Comparison of ENCODE assay signal across 16 cellular contexts in the genomic region with DNA sequence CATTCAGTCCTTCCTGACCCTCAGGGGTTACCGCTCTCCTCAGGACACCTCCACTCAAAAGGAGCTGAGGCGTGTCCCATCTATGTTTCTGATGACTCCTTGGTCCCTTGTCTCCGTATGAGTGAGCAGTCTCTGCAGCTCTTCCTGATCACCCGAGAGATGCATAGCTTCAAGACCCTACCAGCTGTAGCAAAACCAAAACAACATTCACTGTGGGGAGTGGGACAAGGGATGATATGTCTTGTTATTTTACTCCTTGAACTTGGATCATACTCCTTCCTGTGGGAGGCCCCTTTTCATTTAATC. TPM values are rescaled to one million over a fixed set of nuclear protein-coding genes. Genes with fewer than 3 reads are reported as not detected.
DNase-seq lines count a peak whose midpoint lies in the region; ATAC-seq, FAIRE-seq and TF ChIP-seq lines count a peak whose summit lies in the region.
"Had no signal": no experiment of that assay in that cellular context is flagged by ENCODE, and none has a peak within 500 bp of the region (broad histone marks: within the 10 kb centered on the region; RNA-seq: fewer than 3 reads in every experiment).

No MANE protein-coding gene starts in this region.

- H3K36me3 ChIP-seq in upper lobe of left lung = no peaks in the 10 kb centered on the region
- H3K36me3 ChIP-seq: neural progenitor cell, stomach had no signal

- H3K4me1 ChIP-seq in upper lobe of left lung = no peaks in the 10 kb centered on the region
- H3K4me1 ChIP-seq: stomach had no signal

- FAIRE-seq in GM19239 (lab: Jason Lieb, UNC) = no peak
- FAIRE-seq: astrocyte had no signal

- H3K27ac ChIP-seq in upper lobe of left lung = no peak overlapping the region
- H3K27ac ChIP-seq: neural progenitor cell, SK-N-MC, stomach, VCaP had no signal

- H3K27me3 ChIP-seq in upper lobe of left lung = no peaks in the 10 kb centered on the region
- H3K27me3 ChIP-seq: neural progenitor cell had no signal

- TF ChIP-seq CTCF in GM12864 (IDR thresholded peaks at IDR 0.05; ENCODE audit: low read depth, low read length, missing control alignments) = no peak
- no peak for TF ChIP-seq CTCF in upper lobe of left lung (IDR thresholded peaks at IDR 0.05)

- peak; percentile 39 for ATAC-seq in GM19351 (IDR thresholded peaks at IDR 0.05; ENCODE audit: unreplicated experiment)
- peak; percentile 15 for ATAC-seq in HG02571 (IDR thresholded peaks at IDR 0.05; ENCODE audit: unreplicated experiment)
- peak; percentile 41 for ATAC-seq in HG03571 (IDR thresholded peaks at IDR 0.05; ENCODE audit: unreplicated experiment)
- no peak for ATAC-seq in upper lobe of left lung (ENCODE audit: low FRiP score in 2 of 2)
- ATAC-seq: HCT116 had no signal

- 90 to 94% methylated on average over 4 of the region's 4 CpGs for whole genome bisulfite sequencing in upper lobe of left lung, 2 donors

- TF ChIP-seq EP300 in upper lobe of left lung (IDR thresholded peaks at IDR 0.05) = no peak

- H3K4me3 ChIP-seq in GM12864 (ENCODE audit: low read depth, low read length) (peak overlapping the region; percentile 2; the same call in 1 of the 2 replicates), upper lobe of left lung (no peak overlapping the region)
- H3K4me3 ChIP-seq: neural progenitor cell, SK-N-MC, stomach had no signal

- no peaks in the 10 kb centered on the region for H3K9me3 ChIP-seq in upper lobe of left lung
- H3K9me3 ChIP-seq: stomach had no signal

- no peak for TF ChIP-seq POLR2A in upper lobe of left lung (IDR thresholded peaks at IDR 0.05)

- no peak for DNase-seq in GM12864 (ENCODE audit: low read depth)
- DNase-seq in stimulated activated naive CD4-positive, alpha-beta T cell treated with Interleukin-2 at 50 U/mL for 16 hours (lab: John Stamatoyannopoulos, UW) = no peak
- DNase-seq in NCI-H2029 (lab: John Stamatoyannopoulos, UW) = no peak
- DNase-seq in GM19239 (ENCODE audit: insufficient read length, low spot score) = no peak
- DNase-seq in upper lobe of left lung = no peak
- DNase-seq: activated T-cell treated with anti-CD3 and anti-CD28 coated beads for 4 hours, NCI-H2171 treated with DMSO at 0.1 percent for 48 hours, stomach had no signal

RNA-seq across cellular contexts. Expression of a gene that starts 14.4 kb away (rescaled TPM):
- 1 to 10 TPM in 2 of 6 donors, under 1 TPM in 2, not detected in 2; 0.60 to 3.1 (median 1.1) TPM for total RNA-seq in upper lobe of left lung

Comparison
In these comparisons a context has a peak if more than half of its experiments do, and no peak if none do; other contexts are left out.
1. ATAC-seq: peak in GM19351 (single experiment), HG02571 (single experiment) and HG03571 (single experiment); none in upper lobe of left lung (0 of 2).